In the genomic region with DNA sequence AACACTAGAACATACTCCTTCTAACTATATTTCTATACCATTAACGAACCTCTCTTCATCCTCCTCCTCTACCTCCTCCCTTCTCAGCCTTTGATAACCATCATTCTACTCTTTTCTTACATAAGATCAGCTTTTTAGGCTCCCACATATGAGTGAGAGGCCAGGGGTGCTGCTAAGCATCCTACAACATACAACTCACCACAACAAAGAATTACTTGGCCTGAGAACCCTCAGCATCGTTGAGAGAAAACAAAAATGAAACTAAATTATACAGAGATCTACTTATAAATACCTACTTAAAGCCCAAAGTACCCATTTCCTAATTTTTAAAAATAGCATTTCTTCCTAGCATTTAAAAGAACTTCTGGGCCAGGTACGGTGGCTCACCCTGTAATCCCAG, we compare ENCODE assay signal across 13 cellular contexts.
DNase-seq lines count a peak whose midpoint lies in the region; ATAC-seq lines count a peak whose summit lies in the region.
"Had no signal": no experiment of that assay in that cellular context is flagged by ENCODE, and none has a peak within 500 bp of the region (broad histone marks: within the 10 kb centered on the region; RNA-seq: fewer than 3 reads in every experiment).

No MANE protein-coding gene starts in this region.

- CTCF ChIA-PET in activated CD8-positive, alpha-beta memory T cell treated with anti-CD3 and anti-CD28 coated beads, Interleukin-2, amount 10 ng/mL, durations not matched to agents 7 days and 5 days (lab: Charles Lee): no interaction called here
- CTCF ChIA-PET in T-cell (lab: Charles Lee): no interaction called here

- DNase-seq in activated CD8-positive, alpha-beta memory T cell treated with anti-CD3 and anti-CD28 coated beads, Interleukin-2, amount 10 ng/mL, durations not matched to agents 7 days and 5 days: no peak
- no peak for DNase-seq in activated CD8-positive, alpha-beta memory T cell treated with anti-CD3 and anti-CD28 coated beads, Interleukin-2, amount 50 U/mL, for 4 hours
- DNase-seq in T-cell: peak in 12 of 34 experiments; percentile 1 to 36 (median 10)
- no peak for DNase-seq in natural killer cell treated with Interleukin-12 subunit alpha and Interleukin-12 subunit beta and Interleukin-15 and Interleukin-18, amount 100 ng/mL, for 72 hours (ENCODE audit: low spot score)
- DNase-seq in DMS153 treated with DMSO at 0.1 percent for 48 hours (lab: John Stamatoyannopoulos, UW; ENCODE audit: unreplicated experiment): no peak
- DNase-seq in NCI-H524 treated with DMSO at 0.1 percent for 48 hours (lab: John Stamatoyannopoulos, UW): no peak
- no peak for DNase-seq in HT-29 (ENCODE audit: low spot score)
- DNase-seq: activated CD8-positive, alpha-beta memory T cell treated with anti-CD3 and anti-CD28 coated beads for 24 hours; DMS 273 treated with DMSO at 0.1 percent for 48 hours; NCI-H1092; stimulated activated CD4-positive, alpha-beta T cell treated with anti-CD3 and anti-CD28 coated beads, Interleukin-1b, Interleukin-23, amount 100 ng/mL, for 48 hours had no signal

- POLR2A ChIA-PET in T-cell (lab: Charles Lee): interaction anchor here in 1 of 2 donors (0.7 kb wide), 1 partner anchor 121 kb away, joined by 5 read pairs; no protein-coding TSS in a partner anchor

- ATAC-seq in activated CD8-positive, alpha-beta memory T cell treated with anti-CD3 and anti-CD28 coated beads, Interleukin-2, amount 10 ng/mL, durations not matched to agents 7 days and 5 days: peak; percentile 86
- ATAC-seq in HG02610 (IDR thresholded peaks at IDR 0.05; ENCODE audit: unreplicated experiment): peak; percentile 83
- ATAC-seq in T-cell (replicated peaks in 1 of 4): peak; percentile 61 to 96 (median 64)
- no peak for ATAC-seq in natural killer cell treated with Interleukin-12 subunit alpha and Interleukin-12 subunit beta and Interleukin-15 and Interleukin-18, amount 100 ng/mL, for 72 hours
- ATAC-seq: gastroesophageal sphincter had no signal

- peaks cover 9% of the 10 kb centered on the region for H3K4me1 Mint-ChIP-seq in activated CD8-positive, alpha-beta memory T cell treated with anti-CD3 and anti-CD28 coated beads, Interleukin-2, amount 10 ng/mL, durations not matched to agents 7 days and 5 days
- H3K4me1 Mint-ChIP-seq in T-cell: peaks cover 10 to 13% (median 13%) of the 10 kb centered on the region in 3 donors
- peaks cover 8 to 10% of the 10 kb centered on the region in 2 donors for H3K4me1 Mint-ChIP-seq in natural killer cell treated with Interleukin-12 subunit alpha and Interleukin-12 subunit beta and Interleukin-15 and Interleukin-18, amount 100 ng/mL, for 72 hours (ENCODE audit: low read depth in 2 of 2)

- H3K27me3 Mint-ChIP-seq in activated CD8-positive, alpha-beta memory T cell treated with anti-CD3 and anti-CD28 coated beads, Interleukin-2, amount 10 ng/mL, durations not matched to agents 7 days and 5 days: no peaks in the 10 kb centered on the region
- H3K27me3 Mint-ChIP-seq in T-cell: no peaks in the 10 kb centered on the region
- no peaks in the 10 kb centered on the region for H3K27me3 Mint-ChIP-seq in natural killer cell treated with Interleukin-12 subunit alpha and Interleukin-12 subunit beta and Interleukin-15 and Interleukin-18, amount 100 ng/mL, for 72 hours

- H3K27ac Mint-ChIP-seq in activated CD8-positive, alpha-beta memory T cell treated with anti-CD3 and anti-CD28 coated beads, Interleukin-2, amount 10 ng/mL, durations not matched to agents 7 days and 5 days: peak overlapping the region; percentile 76
- peak overlapping the region; percentile 50 to 65 for H3K27ac Mint-ChIP-seq in T-cell
- H3K27ac Mint-ChIP-seq in natural killer cell treated with Interleukin-12 subunit alpha and Interleukin-12 subunit beta and Interleukin-15 and Interleukin-18, amount 100 ng/mL, for 72 hours: peak overlapping the region; percentile 2 to 46

- H3K36me3 Mint-ChIP-seq in activated CD8-positive, alpha-beta memory T cell treated with anti-CD3 and anti-CD28 coated beads, Interleukin-2, amount 10 ng/mL, durations not matched to agents 7 days and 5 days: peaks cover 1% of the 10 kb centered on the region
- H3K36me3 Mint-ChIP-seq in T-cell: peaks cover 23% of the 10 kb centered on the region
- peaks cover 4% of the 10 kb centered on the region for H3K36me3 Mint-ChIP-seq in natural killer cell treated with Interleukin-12 subunit alpha and Interleukin-12 subunit beta and Interleukin-15 and Interleukin-18, amount 100 ng/mL, for 72 hours

- H3K4me3 Mint-ChIP-seq in activated CD8-positive, alpha-beta memory T cell treated with anti-CD3 and anti-CD28 coated beads, Interleukin-2, amount 10 ng/mL, durations not matched to agents 7 days and 5 days: peak overlapping the region; percentile 67
- peak overlapping the region; percentile 19 to 50 (median 50) for H3K4me3 Mint-ChIP-seq in T-cell
- H3K4me3 Mint-ChIP-seq in natural killer cell treated with Interleukin-12 subunit alpha and Interleukin-12 subunit beta and Interleukin-15 and Interleukin-18, amount 100 ng/mL, for 72 hours: peak overlapping the region; percentile 47

- no peaks in the 10 kb centered on the region for H3K9me3 Mint-ChIP-seq in activated CD8-positive, alpha-beta memory T cell treated with anti-CD3 and anti-CD28 coated beads, Interleukin-2, amount 10 ng/mL, durations not matched to agents 7 days and 5 days (ENCODE audit: low read depth)
- H3K9me3 Mint-ChIP-seq in T-cell: no peaks in the 10 kb centered on the region
- no peaks in the 10 kb centered on the region for H3K9me3 Mint-ChIP-seq in natural killer cell treated with Interleukin-12 subunit alpha and Interleukin-12 subunit beta and Interleukin-15 and Interleukin-18, amount 100 ng/mL, for 72 hours

Comparison
In these comparisons a context has a peak if more than half of its experiments do, and no peak if none do; other contexts are left out.
1. ATAC-seq: peak in activated CD8-positive, alpha-beta memory T cell treated with anti-CD3 and anti-CD28 coated beads, Interleukin-2, amount 10 ng/mL, durations not matched to agents 7 days and 5 days (single experiment), HG02610 (single experiment) and T-cell (4 of 4); none in natural killer cell treated with Interleukin-12 subunit alpha and Interleukin-12 subunit beta and Interleukin-15 and Interleukin-18, amount 100 ng/mL, for 72 hours (0 of 2).
2. H3K27ac Mint-ChIP-seq: peak in every context shown above with its lines; median percentile 76 in activated CD8-positive, alpha-beta memory T cell treated with anti-CD3 and anti-CD28 coated beads, Interleukin-2, amount 10 ng/mL, durations not matched to agents 7 days and 5 days; 58 in T-cell; 24 in natural killer cell treated with Interleukin-12 subunit alpha and Interleukin-12 subunit beta and Interleukin-15 and Interleukin-18, amount 100 ng/mL, for 72 hours.
3. Peak in every context shown above with its lines, with median percentiles within 50 percentile points of each other: H3K4me3 Mint-ChIP-seq.